22 cellular contexts compared by ENCODE assay signal in the genomic region with DNA sequence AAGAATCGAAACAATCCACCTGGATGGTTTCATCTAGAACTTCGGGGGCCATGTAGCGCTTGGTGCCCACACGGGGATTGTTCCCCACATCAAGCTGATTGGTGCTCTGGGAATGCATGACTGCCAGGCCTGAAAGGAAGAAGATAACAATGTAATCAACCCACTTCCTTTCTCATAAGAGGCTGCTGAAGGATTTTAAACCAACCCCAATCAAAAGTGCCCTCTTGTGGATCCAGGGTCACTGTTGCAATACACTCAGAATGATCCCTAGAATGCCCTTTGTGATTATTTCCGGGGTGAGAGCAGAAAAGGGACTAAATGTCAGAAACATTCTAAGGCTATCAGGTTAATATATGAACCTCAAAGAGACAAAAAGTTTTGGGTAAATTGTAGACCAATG.
DNase-seq lines count a peak whose midpoint lies in the region; ATAC-seq and TF ChIP-seq lines count a peak whose summit lies in the region.
"Had no signal": no experiment of that assay in that cellular context is flagged by ENCODE, and none has a peak within 500 bp of the region (broad histone marks: within the 10 kb centered on the region; RNA-seq: fewer than 3 reads in every experiment).

No MANE protein-coding gene starts in this region.

- H3K27ac ChIP-seq in VCaP (no peak overlapping the region), trophoblast cell (ENCODE audit: low read depth, low read length) (peak overlapping the region; percentile 37), upper lobe of right lung (no peak overlapping the region)
- H3K27ac ChIP-seq: breast epithelium, C4-2B, gastrocnemius medialis, HL-60, thoracic aorta had no signal

- H3K79me1 ChIP-seq in trophoblast cell (ENCODE audit: low read length), result no peaks in the 10 kb centered on the region

- peak overlapping the region; percentile 38 for H3K9ac ChIP-seq in trophoblast cell (ENCODE audit: low read length)

- no peak for ATAC-seq in upper lobe of right lung
- ATAC-seq: activated naive CD8-positive, alpha-beta T cell treated with anti-CD3 and anti-CD28 coated beads, Interleukin-2, amount 50 U/mL, for 24 hours; gastrocnemius medialis; right cardiac atrium; Right ventricle myocardium inferior; stimulated activated effector memory CD8-positive, alpha-beta T cell treated with anti-CD3 and anti-CD28 coated beads, Interleukin-12 subunit alpha, Interleukin-12 subunit beta, amount 100 ng/mL, for 72 hours had no signal

- H4K12ac ChIP-seq in trophoblast cell (ENCODE audit: low read depth, low read length), result no peak overlapping the region

- H3K4me1 ChIP-seq in trophoblast cell (ENCODE audit: control insufficient read depth in 1 of 2, insufficient read depth in 2 of 2, low read length in 2 of 2) (peaks cover 0 to 4% of the 10 kb centered on the region in 2 experiments), upper lobe of right lung (no peaks in the 10 kb centered on the region)
- H3K4me1 ChIP-seq: breast epithelium, gastrocnemius medialis had no signal

- no peak overlapping the region for H3K4ac ChIP-seq in trophoblast cell (ENCODE audit: low read depth, low read length)

- no peak overlapping the region for H2AK5ac ChIP-seq in trophoblast cell (ENCODE audit: low read length)

- H2BK5ac ChIP-seq in trophoblast cell (ENCODE audit: low read depth, low read length, poor library complexity), result no peak overlapping the region

- H3K36me3 ChIP-seq in trophoblast cell (ENCODE audit: control insufficient read depth in 1 of 2, insufficient read depth in 2 of 2, low read length in 2 of 2) (peaks cover 4 to 11% of the 10 kb centered on the region in 2 experiments), upper lobe of right lung (peaks cover 30% of the 10 kb centered on the region), MG63 (peaks cover 11% of the 10 kb centered on the region)
- H3K36me3 ChIP-seq: breast epithelium had no signal

- H3K4me3 ChIP-seq in trophoblast cell (ENCODE audit: low read depth, low read length) (no peak overlapping the region), upper lobe of right lung (no peak overlapping the region), MG63 (no peak overlapping the region)
- H3K4me3 ChIP-seq: breast epithelium, gastrocnemius medialis, thoracic aorta had no signal

- H2AFZ ChIP-seq in trophoblast cell (ENCODE audit: insufficient read depth, low read length, poor library complexity), result no peak overlapping the region

- H3K4me2 ChIP-seq in trophoblast cell (ENCODE audit: low read length), result no peak overlapping the region

- intact Hi-C loops in upper lobe of right lung (cut with DNase I), result no loop called here

- H3K14ac ChIP-seq in trophoblast cell (ENCODE audit: low read length), result no peak overlapping the region

- no peak overlapping the region for H3K23ac ChIP-seq in trophoblast cell (ENCODE audit: low read length)

- no peak overlapping the region for H4K8ac ChIP-seq in trophoblast cell (ENCODE audit: low read depth, low read length)

- H2BK120ac ChIP-seq in trophoblast cell (ENCODE audit: insufficient read depth, low read length, poor library complexity), result no peak overlapping the region

- H3K9me3 ChIP-seq in trophoblast cell (ENCODE audit: insufficient read depth, low read depth, low read length) (no peaks in the 10 kb centered on the region), upper lobe of right lung (peaks cover under 1% of the 10 kb centered on the region), MG63 (peaks cover 7% of the 10 kb centered on the region; the same call in 1 of the 2 replicates)
- H3K9me3 ChIP-seq: gastrocnemius medialis had no signal

- DNase-seq in NCI-H748 (lab: John Stamatoyannopoulos, UW; ENCODE audit: unreplicated experiment), result peak; percentile 24
- no peak for DNase-seq in NCI-H748 treated with DMSO at 0.1 percent for 48 hours (lab: John Stamatoyannopoulos, UW)
- peak; percentile 56 for DNase-seq in MV-4-11 (lab: John Stamatoyannopoulos, UW)
- DNase-seq in trophoblast cell, result no peak
- DNase-seq in upper lobe of right lung, result no peak
- no peak for DNase-seq in MG63
- no peak for DNase-seq in putamen (ENCODE audit: low spot score)
- DNase-seq: activated CD4-positive, alpha-beta T cell treated with anti-CD3 and anti-CD28 coated beads for 1 hour; activated naive CD8-positive, alpha-beta T cell treated with anti-CD3 and anti-CD28 coated beads, Interleukin-2, amount 50 U/mL, for 24 hours; erythroblast; gastrocnemius medialis; H7; Karpas-422; right cardiac atrium; stimulated activated CD4-positive, alpha-beta T cell treated with anti-CD3 and anti-CD28 coated beads, Interleukin-15, amount 100 ng/mL, for 24 hours had no signal

- H2BK12ac ChIP-seq in trophoblast cell (ENCODE audit: low read length), result no peak overlapping the region

- WGBS in trophoblast cell (ENCODE audit: extremely low coverage, insufficient coverage, insufficient read length), result no CpG with 5 or more reads among the region's 5 CpGs

- no peaks in the 10 kb centered on the region for H3K79me2 ChIP-seq in trophoblast cell (ENCODE audit: control insufficient read depth, insufficient read depth, low read length, poor library complexity)

- H3K27me3 ChIP-seq in trophoblast cell (ENCODE audit: insufficient read depth, low read length), result no peaks in the 10 kb centered on the region
- no peaks in the 10 kb centered on the region for H3K27me3 ChIP-seq in upper lobe of right lung
- no peaks in the 10 kb centered on the region for H3K27me3 ChIP-seq in MG63
- H3K27me3 ChIP-seq: breast epithelium, gastrocnemius medialis had no signal

- peak; percentile 29; the same call in 1 of the 2 replicates for TF ChIP-seq CTCF in VCaP (conservative IDR thresholded peaks at IDR 0.05)
- no peak for TF ChIP-seq CTCF in upper lobe of right lung (IDR thresholded peaks at IDR 0.05)

- H4K91ac ChIP-seq in trophoblast cell (ENCODE audit: low read depth, low read length), result no peak overlapping the region

- H3K18ac ChIP-seq in trophoblast cell (ENCODE audit: low read length), result no peak overlapping the region

Comparison
In these comparisons a context has a peak if more than half of its experiments do, and no peak if none do; other contexts are left out.
1. DNase-seq: peak in NCI-H748 (single experiment) and MV-4-11 (single experiment); none in NCI-H748 treated with DMSO at 0.1 percent for 48 hours (single experiment), trophoblast cell (0 of 2), upper lobe of right lung (single experiment), MG63 (single experiment) and putamen (single experiment).